1 cellular context compared by ENCODE assay signal in the genomic region with DNA sequence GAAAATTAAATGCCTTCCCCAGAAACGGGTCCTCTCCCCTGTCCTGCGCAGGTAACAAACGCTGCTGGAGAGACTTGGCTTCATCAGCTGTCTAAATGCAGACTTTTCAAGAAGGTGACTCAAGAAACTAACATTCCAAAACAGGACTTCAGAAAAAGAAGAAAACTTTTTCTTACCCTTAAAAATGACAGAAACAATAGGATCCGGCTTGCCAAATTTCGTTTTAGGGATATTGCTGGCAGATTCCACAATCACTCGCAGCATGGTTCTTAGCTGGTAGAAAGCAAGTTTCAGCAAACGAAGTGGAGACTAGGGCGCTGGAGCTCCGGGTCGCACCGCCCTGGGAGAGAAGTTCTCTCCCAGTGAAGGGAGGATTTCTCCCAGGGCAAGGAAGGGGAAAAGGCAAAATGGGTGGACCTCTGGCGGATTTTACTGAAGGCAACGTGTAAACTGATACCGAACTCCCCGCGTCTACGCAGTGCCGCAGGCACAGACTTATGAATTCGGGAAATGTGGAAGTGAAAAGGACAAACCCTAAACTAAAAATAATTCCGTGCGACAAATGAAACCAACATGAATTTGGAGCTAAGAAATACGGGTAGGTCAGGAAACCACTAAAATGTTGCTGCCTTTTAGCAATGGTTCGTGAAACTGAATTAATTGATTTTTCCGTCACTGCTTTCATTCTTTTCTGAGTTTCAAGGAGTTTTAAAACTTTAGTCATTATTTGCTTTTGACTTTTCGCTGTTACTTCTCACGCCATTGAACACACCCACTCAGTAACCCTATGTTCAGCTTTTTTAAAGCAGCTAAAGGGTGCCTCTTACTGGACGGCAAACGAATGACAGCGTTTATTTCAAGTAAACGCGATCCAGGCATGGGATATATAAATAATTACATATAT.
TF ChIP-seq lines count a peak whose summit lies in the region.

A gene with protein sequence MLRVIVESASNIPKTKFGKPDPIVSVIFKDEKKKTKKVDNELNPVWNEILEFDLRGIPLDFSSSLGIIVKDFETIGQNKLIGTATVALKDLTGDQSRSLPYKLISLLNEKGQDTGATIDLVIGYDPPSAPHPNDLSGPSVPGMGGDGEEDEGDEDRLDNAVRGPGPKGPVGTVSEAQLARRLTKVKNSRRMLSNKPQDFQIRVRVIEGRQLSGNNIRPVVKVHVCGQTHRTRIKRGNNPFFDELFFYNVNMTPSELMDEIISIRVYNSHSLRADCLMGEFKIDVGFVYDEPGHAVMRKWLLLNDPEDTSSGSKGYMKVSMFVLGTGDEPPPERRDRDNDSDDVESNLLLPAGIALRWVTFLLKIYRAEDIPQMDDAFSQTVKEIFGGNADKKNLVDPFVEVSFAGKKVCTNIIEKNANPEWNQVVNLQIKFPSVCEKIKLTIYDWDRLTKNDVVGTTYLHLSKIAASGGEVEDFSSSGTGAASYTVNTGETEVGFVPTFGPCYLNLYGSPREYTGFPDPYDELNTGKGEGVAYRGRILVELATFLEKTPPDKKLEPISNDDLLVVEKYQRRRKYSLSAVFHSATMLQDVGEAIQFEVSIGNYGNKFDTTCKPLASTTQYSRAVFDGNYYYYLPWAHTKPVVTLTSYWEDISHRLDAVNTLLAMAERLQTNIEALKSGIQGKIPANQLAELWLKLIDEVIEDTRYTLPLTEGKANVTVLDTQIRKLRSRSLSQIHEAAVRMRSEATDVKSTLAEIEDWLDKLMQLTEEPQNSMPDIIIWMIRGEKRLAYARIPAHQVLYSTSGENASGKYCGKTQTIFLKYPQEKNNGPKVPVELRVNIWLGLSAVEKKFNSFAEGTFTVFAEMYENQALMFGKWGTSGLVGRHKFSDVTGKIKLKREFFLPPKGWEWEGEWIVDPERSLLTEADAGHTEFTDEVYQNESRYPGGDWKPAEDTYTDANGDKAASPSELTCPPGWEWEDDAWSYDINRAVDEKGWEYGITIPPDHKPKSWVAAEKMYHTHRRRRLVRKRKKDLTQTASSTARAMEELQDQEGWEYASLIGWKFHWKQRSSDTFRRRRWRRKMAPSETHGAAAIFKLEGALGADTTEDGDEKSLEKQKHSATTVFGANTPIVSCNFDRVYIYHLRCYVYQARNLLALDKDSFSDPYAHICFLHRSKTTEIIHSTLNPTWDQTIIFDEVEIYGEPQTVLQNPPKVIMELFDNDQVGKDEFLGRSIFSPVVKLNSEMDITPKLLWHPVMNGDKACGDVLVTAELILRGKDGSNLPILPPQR (N-terminal part only) (minus strand): TSS at position 404 of the 904 bp plus-strand sequence. CDS start 140 bp downstream, at position 264.

TF ChIP-seq in neural cell, 6 proteins besides CTCF, POLR2A, EP300 and RAD21 (continued from another document):
- TF ChIP-seq SMC3 (conservative IDR thresholded peaks at IDR 0.05; ENCODE audit: poor library complexity) (peak; percentile 53), MXI1 (conservative IDR thresholded peaks at IDR 0.05; ENCODE audit: poor library complexity, severe bottlenecking) (no peak)
TF ChIP-seq in neural cell: peak in this region for 1.
